14 cellular contexts compared by ENCODE assay signal in genomic region chr13:24866488-24866887, GRCh38.
DNase-seq lines count a peak whose midpoint lies in the region; ATAC-seq and TF ChIP-seq lines count a peak whose summit lies in the region.
"Had no signal": no experiment of that assay in that cellular context is flagged by ENCODE, and none has a peak within 500 bp of the region (broad histone marks: within the 10 kb centered on the region; RNA-seq: fewer than 3 reads in every experiment).

No MANE protein-coding gene starts in this region.

- H3K9me3 Mint-ChIP-seq in endodermal cell, result no peaks in the 10 kb centered on the region
- H3K9me3 Mint-ChIP-seq: CD4-positive, CD25-positive, alpha-beta regulatory T cell had no signal

- no peaks in the 10 kb centered on the region for H3K79me2 ChIP-seq in neural cell (replicated peaks; ENCODE audit: insufficient read depth, low read length)

- H3K27ac ChIP-seq in HEK293 (ENCODE audit: extremely low read depth, low read depth, low read length), result no peak overlapping the region
- H3K27ac ChIP-seq in endodermal cell (ENCODE audit: low read depth, low read length), result no peak overlapping the region
- H3K27ac ChIP-seq in neural cell (ENCODE audit: low read length), result no peak overlapping the region
- H3K27ac ChIP-seq: BLaER1 treated with 17β-estradiol and CSF1 and Interleukin-3, amounts not matched to agents 10 nM and 100 nM had no signal

- H3K36me3 Mint-ChIP-seq in endodermal cell (ENCODE audit: low read depth), result no peaks in the 10 kb centered on the region
- H3K36me3 Mint-ChIP-seq: CD4-positive, CD25-positive, alpha-beta regulatory T cell had no signal

- no peak for DNase-seq in endodermal cell
- DNase-seq in NCI-H1092 (lab: John Stamatoyannopoulos, UW), result no peak
- DNase-seq: ACHN; Calu3; CD4-positive, CD25-positive, alpha-beta regulatory T cell; DMS 273 treated with DMSO at 0.1 percent for 48 hours; HCEC 1CT had no signal

- H3F3A ChIP-seq in neural cell (ENCODE audit: insufficient read depth, low read length, poor library complexity, severe bottlenecking), result no peaks in the 10 kb centered on the region

- H3K9ac ChIP-seq in endodermal cell (ENCODE audit: extremely low read depth, low read length, poor library complexity, severe bottlenecking) (no peak overlapping the region), neural cell (ENCODE audit: low read length) (no peak overlapping the region)
- H3K9ac ChIP-seq: BLaER1 treated with 17β-estradiol and CSF1 and Interleukin-3, amounts not matched to agents 10 nM and 100 nM had no signal

- peak; percentile 19 for TF ChIP-seq RAD21 in neural cell (conservative IDR thresholded peaks at IDR 0.05)

- ATAC-seq in HG02884 (IDR thresholded peaks at IDR 0.05; ENCODE audit: unreplicated experiment) (no peak), HG03469 (IDR thresholded peaks at IDR 0.05; ENCODE audit: unreplicated experiment) (no peak)
- ATAC-seq: HepG2 had no signal

- 92% methylated on average over 2 of the region's 2 CpGs; no CpG with 5 or more reads in 1 of the 2 experiments for WGBS in endodermal cell (ENCODE audit: insufficient coverage in 1 of 2, insufficient read length in 1 of 2), 2 experiments

- CTCF ChIA-PET in HEK293 (lab: Yijun Ruan, JAX), result no interaction called here

- H4K20me1 ChIP-seq in neural cell (ENCODE audit: insufficient read depth), result no peaks in the 10 kb centered on the region
- H4K20me1 ChIP-seq: BLaER1 treated with 17β-estradiol and CSF1 and Interleukin-3, amounts not matched to agents 10 nM and 100 nM had no signal

- H3K4me2 ChIP-seq in neural cell (ENCODE audit: low read length), result no peak overlapping the region
- H3K4me2 ChIP-seq: BLaER1 treated with 17β-estradiol and CSF1 and Interleukin-3, amounts not matched to agents 10 nM and 100 nM had no signal

- TF ChIP-seq CTCF in GM12873 (IDR thresholded peaks at IDR 0.05; ENCODE audit: insufficient read depth, low read depth, low read length, missing control alignments) (peak; percentile 7), HEK293 (tag by site-specific recombination; IDR thresholded peaks at IDR 0.05) (no peak), endodermal cell (conservative IDR thresholded peaks at IDR 0.05) (peak; percentile 42), neural cell (IDR thresholded peaks at IDR 0.05; ENCODE audit: poor library complexity, severe bottlenecking) (peak; percentile 56)

- POLR2A ChIA-PET in HEK293 (lab: Yijun Ruan, JAX), result no interaction called here

- H3K4me3 Mint-ChIP-seq in endodermal cell, result no peak overlapping the region
- H3K4me3 Mint-ChIP-seq: CD4-positive, CD25-positive, alpha-beta regulatory T cell had no signal

- H3K27me3 Mint-ChIP-seq in endodermal cell (ENCODE audit: insufficient read depth), result peaks cover 5% of the 10 kb centered on the region

- no peaks in the 10 kb centered on the region for H3K9me2 ChIP-seq in neural cell (ENCODE audit: insufficient read depth, low read length)

- H3K36me3 ChIP-seq in HEK293 (ENCODE audit: control insufficient read depth in 2 of 2, insufficient read depth in 1 of 2, low read length in 2 of 2) (no peaks in the 10 kb centered on the region), endodermal cell (ENCODE audit: control insufficient read depth, insufficient read depth, low read length) (no peaks in the 10 kb centered on the region), neural cell (ENCODE audit: insufficient read depth, low read length) (no peaks in the 10 kb centered on the region)
- H3K36me3 ChIP-seq: BLaER1 treated with 17β-estradiol and CSF1 and Interleukin-3, amounts not matched to agents 10 nM and 100 nM had no signal

- no peak overlapping the region for H2AFZ ChIP-seq in neural cell (ENCODE audit: low read depth, low read length)

- peak; percentile 23 for TF ChIP-seq EP300 in neural cell (conservative IDR thresholded peaks at IDR 0.05; ENCODE audit: poor library complexity, severe bottlenecking)

- H3K4me3 ChIP-seq in HEK293 (ENCODE audit: low read depth, low read length), result no peak overlapping the region
- no peak overlapping the region for H3K4me3 ChIP-seq in endodermal cell (ENCODE audit: low read length)
- H3K4me3 ChIP-seq in neural cell (ENCODE audit: low read length), result no peak overlapping the region
- H3K4me3 ChIP-seq: BLaER1 treated with 17β-estradiol and CSF1 and Interleukin-3, amounts not matched to agents 10 nM and 100 nM had no signal

- no peaks in the 10 kb centered on the region for H3K9me3 ChIP-seq in HEK293 (ENCODE audit: control insufficient read depth, insufficient read depth, low read depth, low read length)
- H3K9me3 ChIP-seq in endodermal cell (ENCODE audit: control insufficient read depth, low read length), result no peaks in the 10 kb centered on the region
- H3K9me3 ChIP-seq in neural cell (ENCODE audit: low read length), result no peaks in the 10 kb centered on the region
- H3K9me3 ChIP-seq: BLaER1 treated with 17β-estradiol and CSF1 and Interleukin-3, amounts not matched to agents 10 nM and 100 nM had no signal

- no peaks in the 10 kb centered on the region for H3K27me3 ChIP-seq in endodermal cell (ENCODE audit: control insufficient read depth, insufficient read depth, low read length, poor library complexity, severe bottlenecking)
- H3K27me3 ChIP-seq in neural cell (ENCODE audit: insufficient read depth, low read depth, low read length), result peaks cover 3% of the 10 kb centered on the region
- H3K27me3 ChIP-seq: BLaER1 treated with 17β-estradiol and CSF1 and Interleukin-3, amounts not matched to agents 10 nM and 100 nM had no signal

- H3K4me1 ChIP-seq in HEK293 (ENCODE audit: control insufficient read depth, insufficient read depth, low read length) (peaks cover 4% of the 10 kb centered on the region; the same call in 1 of the 2 replicates), endodermal cell (ENCODE audit: control insufficient read depth, insufficient read depth, low read length) (peaks cover 4% of the 10 kb centered on the region)

- peaks cover 13% of the 10 kb centered on the region for H3K4me1 Mint-ChIP-seq in endodermal cell

- H3K27ac Mint-ChIP-seq in endodermal cell, result no peak overlapping the region
- H3K27ac Mint-ChIP-seq: CD4-positive, CD25-positive, alpha-beta regulatory T cell had no signal

TF ChIP-seq in HEK293, 187 proteins besides CTCF, POLR2A, EP300 and RAD21:
- TF ChIP-seq ZNF48 (tag by site-specific recombination; IDR thresholded peaks at IDR 0.05) (no peak), SCRT2 (tag by site-specific recombination; IDR thresholded peaks at IDR 0.05) (peak; percentile 35; the same call in 1 of the 2 replicates)

TF ChIP-seq in neural cell, 6 proteins besides CTCF, POLR2A, EP300 and RAD21:
- TF ChIP-seq SMC3 (conservative IDR thresholded peaks at IDR 0.05; ENCODE audit: poor library complexity), result no peak
- peak; percentile 31 for TF ChIP-seq POLR2AphosphoS5 (IDR thresholded peaks at IDR 0.05)
